In genomic region chr12:49130151-49131050, GRCh38 we compare ENCODE assay signal across 8 cellular contexts. TPM values are rescaled to one million over a fixed set of nuclear protein-coding genes. Genes with fewer than 3 reads are reported as not detected.
DNase-seq lines count a peak whose midpoint lies in the region; ATAC-seq and TF ChIP-seq lines count a peak whose summit lies in the region.

No MANE protein-coding gene starts in this region.

- CTCF ChIA-PET in CD4-positive, alpha-beta T cell (lab: Charles Lee), result interaction anchor here (0.6 to 4.4 kb wide), 27 partner anchors 16 to 278 kb away, joined by 3 to 38 read pairs (median 4); partner anchors contain the start of genes DDX23, DHH, LMBR1L and RHEBL1

- peak overlapping the region; percentile 98 for H3K4me3 ChIP-seq in lower leg skin (ENCODE audit: low read depth, poor library complexity, severe bottlenecking)

- peaks cover 47% of the 10 kb centered on the region for H3K36me3 Mint-ChIP-seq in CD4-positive, alpha-beta T cell (ENCODE audit: low read depth)

- H3K27me3 ChIP-seq in CD4-positive, alpha-beta T cell (ENCODE audit: control insufficient read depth, insufficient read depth, low read length), result no peaks in the 10 kb centered on the region

- peak; percentile 75 for ATAC-seq in CD4-positive, alpha-beta T cell (ENCODE audit: poor library complexity)
- ATAC-seq in GM19438 (IDR thresholded peaks at IDR 0.05; ENCODE audit: low read depth, unreplicated experiment) (peak; percentile 49), HG03565 (IDR thresholded peaks at IDR 0.05; ENCODE audit: unreplicated experiment) (peak; percentile 38)

- POLR2A ChIA-PET in CD4-positive, alpha-beta T cell (lab: Charles Lee), result interaction anchor here (0.6 to 4.7 kb wide), 40 partner anchors 10 to 1829 kb away, joined by 3 to 374 read pairs (median 8); partner anchors contain the start of genes ARF3, CERS5, COX14 and DDX23

- H3K9me3 Mint-ChIP-seq in CD4-positive, alpha-beta T cell, result no peaks in the 10 kb centered on the region

- peak overlapping the region; percentile 98 for H3K27ac Mint-ChIP-seq in CD4-positive, alpha-beta T cell

- DNase-seq in CD4-positive, alpha-beta T cell, result peak; percentile 85 to 94 (median 92)
- peak; percentile 96 for DNase-seq in NCI-H774 (lab: John Stamatoyannopoulos, UW)
- DNase-seq in activated CD4-positive, alpha-beta T cell treated with anti-CD3 and anti-CD28 coated beads, Interleukin-2, amount 50 U/mL, for 48 hours, result peak; percentile 90 to 93
- DNase-seq in dermis microvascular lymphatic vessel endothelial cell (ENCODE audit: low read depth in 2 of 2), result peak; percentile 89 to 97
- DNase-seq in lower leg skin (ENCODE audit: low spot score in 2 of 2), result peak; percentile 90 to 98
- DNase-seq in stimulated activated CD4-positive, alpha-beta T cell treated with anti-CD3 and anti-CD28 coated beads, Interleukin-4, amount 100 ng/mL, for 24 hours, result peak; percentile 92

- peak overlapping the region; percentile 99 for H3K4me3 Mint-ChIP-seq in CD4-positive, alpha-beta T cell

- intact Hi-C loops in CD4-positive, alpha-beta T cell (cut with DNase I, micrococcal nuclease), result loop anchor here (1.0 to 5.0 kb wide), 9 partner anchors 20 to 414 kb away; partner anchors contain the start of genes LMBR1L (in 2 of the 2), TUBA1A (in 2 of the 2), CCNT1 (in 1 of the 2) and KMT2D (in 1 of the 2)
- intact Hi-C loops in lower leg skin (cut with DNase I; ENCODE audit: low total_unique reads), result no loop called here

- H3K9me3 ChIP-seq in CD4-positive, alpha-beta T cell (ENCODE audit: control insufficient read depth, low read length), result no peaks in the 10 kb centered on the region

- TF ChIP-seq CTCF in CD4-positive, alpha-beta T cell (IDR thresholded peaks at IDR 0.05), result peak; percentile 90
- TF ChIP-seq CTCF in lower leg skin (IDR thresholded peaks at IDR 0.05), result peak in 1 of 3 donors; percentile 82

- WGBS in lower leg skin, 2 donors, result 0 to 1% methylated on average over 58 of the region's 66 CpGs

- H3K4me1 Mint-ChIP-seq in CD4-positive, alpha-beta T cell (ENCODE audit: low read depth), result peaks cover 52% of the 10 kb centered on the region

- TF ChIP-seq POLR2A in lower leg skin (IDR thresholded peaks at IDR 0.05), result peak in 1 of 2 donors; percentile 11

- H3K27ac ChIP-seq in CD4-positive, alpha-beta T cell (ENCODE audit: low read depth, low read length), result peak overlapping the region; percentile 94

- H3K27me3 Mint-ChIP-seq in CD4-positive, alpha-beta T cell, result no peaks in the 10 kb centered on the region

RNA-seq across cellular contexts. Expression of gene TUBA1B, which starts 0.8 kb away (rescaled TPM):
- total RNA-seq in CD4-positive, alpha-beta T cell, result 100 to 1,000 TPM; 116 to 120 TPM
- 914 and 1,463 TPM in 2 replicates for total RNA-seq in dermis microvascular lymphatic vessel endothelial cell
- total RNA-seq in lower leg skin, result 100 to 1,000 TPM; 199 to 347 (median 240) TPM

RNA-seq across cellular contexts. Expression of gene LMBR1L, which starts 19.8 kb away (rescaled TPM):
- total RNA-seq in CD4-positive, alpha-beta T cell, result 100 to 1,000 TPM; 401 to 418 TPM
- total RNA-seq in dermis microvascular lymphatic vessel endothelial cell (79.7 and 97.0 TPM in 2 replicates), lower leg skin (100 to 1,000 TPM in 1 of 4 donors, 10 to 100 TPM in 3; 39.7 to 129 (median 49.4) TPM)

RNA-seq across cellular contexts. Expression of gene DHH, which starts 35.8 kb away (rescaled TPM):
- 1 to 10 TPM in 1 of 2 experiments, under 1 TPM in 1; 0.71 to 1.1 TPM for total RNA-seq in CD4-positive, alpha-beta T cell
- total RNA-seq in dermis microvascular lymphatic vessel endothelial cell, result 0.25 and 0.39 TPM in 2 replicates
- total RNA-seq in lower leg skin, result under 1 TPM in 3 of 4 donors, not detected in 1; 0.23 to 0.45 (median 0.29) TPM

RNA-seq across cellular contexts. Expression of gene TUBA1A, which starts 58.5 kb away (rescaled TPM):
- total RNA-seq in CD4-positive, alpha-beta T cell, result 100 to 1,000 TPM; 295 to 305 TPM
- total RNA-seq in dermis microvascular lymphatic vessel endothelial cell, result 771 and 815 TPM in 2 replicates
- 100 to 1,000 TPM in 2 of 4 donors, 10 to 100 TPM in 2; 68.0 to 137 (median 108) TPM for total RNA-seq in lower leg skin

Comparison
In these comparisons a context has a peak if more than half of its experiments do, and no peak if none do; other contexts are left out.
1. Peak in every context shown above with its lines: DNase-seq, ATAC-seq, H3K4me3 ChIP-seq and H3K27ac ChIP-seq.